In genomic region chr1:10909697-10910489, GRCh38 we compare ENCODE assay signal across 9 cellular contexts.
DNase-seq lines count a peak whose midpoint lies in the region; ATAC-seq and TF ChIP-seq lines count a peak whose summit lies in the region.
"Had no signal": no experiment of that assay in that cellular context is flagged by ENCODE, and none has a peak within 500 bp of the region (broad histone marks: within the 10 kb centered on the region; RNA-seq: fewer than 3 reads in every experiment).

No MANE protein-coding gene starts in this region.

- peak; percentile 11 for DNase-seq in DMS53 treated with DMSO at 0.1 percent for 48 hours (lab: John Stamatoyannopoulos, UW; ENCODE audit: unreplicated experiment)
- DNase-seq in Jurkat, Clone E6-1 (ENCODE audit: low read depth, low spot score) = peak; percentile 59
- DNase-seq in WTC11 (ENCODE audit: low spot score) = peak; percentile 92
- DNase-seq in T47D (ENCODE audit: low read depth in 1 of 2, low spot score in 1 of 2) = peak; percentile 49 to 60
- peak; percentile 74 for DNase-seq in mesendoderm
- peak; percentile 88 for DNase-seq in stimulated activated naive CD8-positive, alpha-beta T cell treated with anti-CD3 and anti-CD28 coated beads, Interleukin-15, Interleukin-2, amounts not matched to agents 100 U/mL and 50 U/mL, for 24 hours
- no peak for DNase-seq in hippocampal formation (lab: John Stamatoyannopoulos, UW)
- DNase-seq in superior temporal gyrus (ENCODE audit: extremely low spot score) = no peak

- H2BK120ac ChIP-seq in mesendoderm (ENCODE audit: low read depth, low read length) = no peak overlapping the region

- H3K79me1 ChIP-seq in mesendoderm (ENCODE audit: low read length) = no peaks in the 10 kb centered on the region

- TF ChIP-seq CTCF in WTC11 (IDR thresholded peaks at IDR 0.05) = peak; percentile 71; the same call in 1 of the 2 replicates

- ATAC-seq in WTC11 = peak; percentile 87
- ATAC-seq in stimulated activated naive CD8-positive, alpha-beta T cell treated with anti-CD3 and anti-CD28 coated beads, Interleukin-15, Interleukin-2, amounts not matched to agents 100 U/mL and 50 U/mL, for 24 hours = peak; percentile 80

- no peak overlapping the region for H4K5ac ChIP-seq in mesendoderm (ENCODE audit: low read length)

- no peak overlapping the region for H4K8ac ChIP-seq in mesendoderm (ENCODE audit: low read depth, low read length)

- no peak overlapping the region for H3K56ac ChIP-seq in mesendoderm (ENCODE audit: low read length)

- H3K18ac ChIP-seq in mesendoderm (ENCODE audit: low read length) = no peak overlapping the region

- CTCF ChIA-PET in WTC11 (lab: Charles Lee) = interaction anchor here (0.6 to 3.0 kb wide), 55 partner anchors 9 to 1259 kb away, joined by 3 to 33 read pairs (median 4); no protein-coding TSS in a partner anchor

- peaks cover 26% of the 10 kb centered on the region for H3K4me1 Mint-ChIP-seq in WTC11

- H3K23ac ChIP-seq in mesendoderm (ENCODE audit: low read length) = no peak overlapping the region

- no peak overlapping the region for H3K4me2 ChIP-seq in mesendoderm (ENCODE audit: low read length)

- POLR2A ChIA-PET in WTC11 (lab: Charles Lee) = no interaction called here

- no peak overlapping the region for H3K9ac ChIP-seq in mesendoderm (ENCODE audit: low read length)

- no peak overlapping the region for H3K4me3 ChIP-seq in Jurkat, Clone E6-1 (ENCODE audit: low read length)
- H3K4me3 ChIP-seq in mesendoderm (ENCODE audit: low read length) = no peak overlapping the region

- H3K4me3 Mint-ChIP-seq in WTC11 = no peak overlapping the region
- H3K4me3 Mint-ChIP-seq: activated naive CD4-positive, alpha-beta T cell treated with anti-CD3 and anti-CD28 coated beads, Interleukin-2, amount 50 U/mL, for 24 hours had no signal

- H3K27ac Mint-ChIP-seq in WTC11 = no peak overlapping the region
- H3K27ac Mint-ChIP-seq: activated naive CD4-positive, alpha-beta T cell treated with anti-CD3 and anti-CD28 coated beads, Interleukin-2, amount 50 U/mL, for 24 hours had no signal

- no peak overlapping the region for H2AK5ac ChIP-seq in mesendoderm (ENCODE audit: low read length)

- H3K27ac ChIP-seq in mesendoderm (ENCODE audit: low read depth, low read length) = no peak overlapping the region

- no peaks in the 10 kb centered on the region for H3K9me3 Mint-ChIP-seq in WTC11
- H3K9me3 Mint-ChIP-seq: activated naive CD4-positive, alpha-beta T cell treated with anti-CD3 and anti-CD28 coated beads, Interleukin-2, amount 50 U/mL, for 24 hours had no signal

- no CpG with 5 or more reads among the region's 16 CpGs for WGBS in mesendoderm (ENCODE audit: extremely low coverage, insufficient coverage, low lambda C conversion rate)

- H3K36me3 ChIP-seq in mesendoderm (ENCODE audit: control insufficient read depth, insufficient read depth, low read length) = no peaks in the 10 kb centered on the region

- no peaks in the 10 kb centered on the region for H3K36me3 Mint-ChIP-seq in WTC11
- H3K36me3 Mint-ChIP-seq: activated naive CD4-positive, alpha-beta T cell treated with anti-CD3 and anti-CD28 coated beads, Interleukin-2, amount 50 U/mL, for 24 hours had no signal

- no peaks in the 10 kb centered on the region for H3K79me2 ChIP-seq in mesendoderm (ENCODE audit: control insufficient read depth, insufficient read depth, low read length)

- in situ Hi-C loops in T47D (cut with HindIII; ENCODE audit: low pct_unique_long_range_greater_than_20kb, low sequenced_read_pairs) = no loop called here

- no peak overlapping the region for H2BK5ac ChIP-seq in mesendoderm (ENCODE audit: low read length)

- H3K27me3 ChIP-seq in mesendoderm (ENCODE audit: insufficient read depth, low read length, poor library complexity) = no peaks in the 10 kb centered on the region

- no peaks in the 10 kb centered on the region; the same call in 1 of the 2 replicates for H3K27me3 Mint-ChIP-seq in WTC11 (ENCODE audit: low read depth)
- H3K27me3 Mint-ChIP-seq: activated naive CD4-positive, alpha-beta T cell treated with anti-CD3 and anti-CD28 coated beads, Interleukin-2, amount 50 U/mL, for 24 hours had no signal

- H3K4me1 ChIP-seq in mesendoderm (ENCODE audit: control insufficient read depth, low read depth, low read length) = no peaks in the 10 kb centered on the region

- no peak overlapping the region for H2BK15ac ChIP-seq in mesendoderm (replicated peaks; ENCODE audit: low read depth)

- H3K4ac ChIP-seq in mesendoderm (ENCODE audit: low read depth, low read length) = no peak overlapping the region

TF ChIP-seq in WTC11, 78 proteins besides CTCF, POLR2A, EP300 and RAD21 (continues in another document):
- TF ChIP-seq TEAD1 (CRISPR knock-in tag; IDR thresholded peaks at IDR 0.05) (no peak), ZNF425 (CRISPR knock-in tag; conservative IDR thresholded peaks at IDR 0.05) (no peak), IRF2 (CRISPR knock-in tag; IDR thresholded peaks at IDR 0.05; ENCODE audit: borderline replicate concordance, low read depth) (no peak), ATF1 (CRISPR knock-in tag; IDR thresholded peaks at IDR 0.05) (no peak), ZNF121 (CRISPR knock-in tag; IDR thresholded peaks at IDR 0.05) (peak; percentile 80), JUN (CRISPR knock-in tag; IDR thresholded peaks at IDR 0.05) (no peak), GABPB1 (CRISPR knock-in tag; IDR thresholded peaks at IDR 0.05) (no peak), ZNF416 (CRISPR knock-in tag; IDR thresholded peaks at IDR 0.05) (no peak), USF2 (CRISPR knock-in tag; IDR thresholded peaks at IDR 0.05) (0 out of 2 replicates have a peak, but pooled peaks have one; percentile 12), KAT7 (CRISPR knock-in tag; IDR thresholded peaks at IDR 0.05; ENCODE audit: borderline replicate concordance) (no peak), TCF7 (CRISPR knock-in tag; IDR thresholded peaks at IDR 0.05; ENCODE audit: low read depth) (no peak), ZNF232 (CRISPR knock-in tag; IDR thresholded peaks at IDR 0.05) (no peak), ZNF532 (CRISPR knock-in tag; IDR thresholded peaks at IDR 0.05; ENCODE audit: borderline replicate concordance) (no peak), GTF2I (CRISPR knock-in tag; conservative IDR thresholded peaks at IDR 0.05) (peak; percentile 83), ELF4 (CRISPR knock-in tag; IDR thresholded peaks at IDR 0.05; ENCODE audit: low read depth) (no peak)

Comparison
In these comparisons a context has a peak if more than half of its experiments do, and no peak if none do; other contexts are left out.
1. DNase-seq: peak in DMS53 treated with DMSO at 0.1 percent for 48 hours (single experiment), Jurkat, Clone E6-1 (single experiment), WTC11 (single experiment), T47D (2 of 2), mesendoderm (single experiment) and stimulated activated naive CD8-positive, alpha-beta T cell treated with anti-CD3 and anti-CD28 coated beads, Interleukin-15, Interleukin-2, amounts not matched to agents 100 U/mL and 50 U/mL, for 24 hours (single experiment); none in hippocampal formation (0 of 2) and superior temporal gyrus (single experiment).